8 cellular contexts compared by ENCODE assay signal in the genomic region with DNA sequence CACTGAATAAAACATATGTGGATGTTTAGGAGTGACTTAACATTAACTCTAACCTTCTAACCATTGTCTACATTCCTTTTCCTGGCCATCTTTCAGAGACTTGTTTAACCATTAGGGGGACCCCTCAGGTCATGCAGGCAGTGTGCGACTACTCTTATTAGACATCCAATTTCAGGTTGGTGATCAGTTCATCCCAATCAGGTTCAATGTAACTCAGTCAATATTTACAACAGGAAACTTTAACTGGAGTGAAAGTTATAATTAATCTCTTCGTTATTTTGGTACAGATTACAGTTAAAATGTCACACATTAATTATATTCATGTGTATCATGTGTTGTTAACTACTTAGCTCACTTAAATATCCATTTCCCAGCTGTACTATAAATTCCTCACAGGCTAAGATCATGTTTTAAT.
DNase-seq lines count a peak whose midpoint lies in the region; ATAC-seq and TF ChIP-seq lines count a peak whose summit lies in the region.

No MANE protein-coding gene starts in this region.

- H4K20me1 ChIP-seq in OCI-LY7 (ENCODE audit: insufficient read depth, low read length), result no peaks in the 10 kb centered on the region

- no peak for DNase-seq in BJ (ENCODE audit: low read depth)
- peak; percentile 60 for DNase-seq in OCI-LY7 (ENCODE audit: low spot score)
- DNase-seq in foreskin keratinocyte, result peak in 1 of 2 donors; percentile 11
- no peak for DNase-seq in NCI-H187 treated with DMSO at 0.1 percent for 48 hours (lab: John Stamatoyannopoulos, UW)
- DNase-seq in NCI-H146 treated with DMSO at 0.1 percent for 48 hours (lab: John Stamatoyannopoulos, UW; ENCODE audit: unreplicated experiment), result no peak

- H3K27me3 ChIP-seq in BJ (ENCODE audit: control insufficient read depth, insufficient read depth, low read length) (no peaks in the 10 kb centered on the region), foreskin keratinocyte (no peaks in the 10 kb centered on the region)

- intact Hi-C loops in OCI-LY7 (cut with micrococcal nuclease; ENCODE audit: unreplicated experiment), result loop anchor here (1.0 kb wide), 2 partner anchors 74 to 103 kb away; no protein-coding TSS in a partner anchor

- H3K4me3 ChIP-seq in BJ (ENCODE audit: low read depth, low read length) (no peak overlapping the region), OCI-LY7 (ENCODE audit: low read depth, low read length, poor library complexity, severe bottlenecking) (no peak overlapping the region)

- POLR2A ChIA-PET in BJ (lab: Charles Lee), result interaction anchor here (0.6 kb wide), 1 partner anchor 18 kb away, joined by 3 read pairs; no protein-coding TSS in a partner anchor
- POLR2A ChIA-PET in OCI-LY7 (lab: Charles Lee), result interaction anchor here (0.6 to 1.3 kb wide), 6 partner anchors 16 to 720 kb away, joined by 3 to 5 read pairs (median 3); no protein-coding TSS in a partner anchor

- H3K9me3 ChIP-seq in OCI-LY7 (ENCODE audit: low read length), result no peaks in the 10 kb centered on the region

- H2AFZ ChIP-seq in OCI-LY7 (ENCODE audit: low read length), result no peak overlapping the region

- no peaks in the 10 kb centered on the region for H3K9me2 ChIP-seq in OCI-LY7 (ENCODE audit: insufficient read depth, low read length)

- ATAC-seq in GM18867 (IDR thresholded peaks at IDR 0.05; ENCODE audit: unreplicated experiment) (peak; percentile 99), HG02885 (IDR thresholded peaks at IDR 0.05; ENCODE audit: poor library complexity, unreplicated experiment) (peak; percentile 100), foreskin keratinocyte (no peak), HG02970 (IDR thresholded peaks at IDR 0.05; ENCODE audit: low FRiP score, unreplicated experiment) (no peak)

- H3K4me2 ChIP-seq in OCI-LY7 (ENCODE audit: low read length), result no peak overlapping the region

- H3K36me3 ChIP-seq in BJ (ENCODE audit: control insufficient read depth, insufficient read depth, low read length) (no peaks in the 10 kb centered on the region), OCI-LY7 (ENCODE audit: insufficient read depth, low read length) (no peaks in the 10 kb centered on the region)

- H3K27ac ChIP-seq in OCI-LY7 (ENCODE audit: low read depth, low read length, poor library complexity, severe bottlenecking) (no peak overlapping the region), foreskin keratinocyte (no peak overlapping the region)

- CTCF ChIA-PET in BJ (lab: Yijun Ruan, JAX), result interaction anchor here (0.5 to 1.4 kb wide), 5 partner anchors 9 to 105 kb away, joined by 3 to 4 read pairs (median 3); no protein-coding TSS in a partner anchor
- CTCF ChIA-PET in OCI-LY7 (lab: Charles Lee; ENCODE audit: unreplicated experiment), result interaction anchor here (0.6 to 1.1 kb wide), 2 partner anchors 70 to 100 kb away, joined by 3 read pairs; no protein-coding TSS in a partner anchor

- H3K4me1 ChIP-seq in OCI-LY7 (ENCODE audit: insufficient read depth, low read length, poor library complexity, severe bottlenecking) (no peaks in the 10 kb centered on the region), foreskin keratinocyte (no peaks in the 10 kb centered on the region)

- no peaks in the 10 kb centered on the region for H3K79me2 ChIP-seq in OCI-LY7 (ENCODE audit: insufficient read depth, low read depth, low read length)

- no TSS peak for BruUV-seq in OCI-LY7 (replicated peaks; lab: Mats Ljungman, UMichigan)

- TF ChIP-seq CTCF in BJ (IDR thresholded peaks at IDR 0.05; ENCODE audit: insufficient read depth, low read depth, low read length), result peak; percentile 38; the same call in 1 of the 2 replicates
- peak; percentile 80 for TF ChIP-seq CTCF in OCI-LY7 (conservative IDR thresholded peaks at IDR 0.05; ENCODE audit: low read length)
- TF ChIP-seq CTCF in foreskin keratinocyte (conservative IDR thresholded peaks at IDR 0.05), result peak; percentile 56

Comparison
In these comparisons a context has a peak if more than half of its experiments do, and no peak if none do; other contexts are left out.
1. ATAC-seq: peak in GM18867 (single experiment) and HG02885 (single experiment); none in foreskin keratinocyte (single experiment) and HG02970 (single experiment).
2. Peak in every context shown above with its lines, with median percentiles within 50 percentile points of each other: CTCF ChIP-seq.